18 cellular contexts compared by ENCODE assay signal in genomic region chr20:1382670-1383069, GRCh38. TPM values are rescaled to one million over a fixed set of nuclear protein-coding genes. Genes with fewer than 3 reads are reported as not detected.
DNase-seq lines count a peak whose midpoint lies in the region; ATAC-seq and TF ChIP-seq lines count a peak whose summit lies in the region.
"Had no signal": no experiment of that assay in that cellular context is flagged by ENCODE, and none has a peak within 500 bp of the region (broad histone marks: within the 10 kb centered on the region; RNA-seq: fewer than 3 reads in every experiment).

No MANE protein-coding gene starts in this region.

- H3K9me2 ChIP-seq in GM23248 (ENCODE audit: insufficient read depth) = no peaks in the 10 kb centered on the region

- H3K9me3 ChIP-seq in GM23248 (ENCODE audit: low read depth) (no peaks in the 10 kb centered on the region), ascending aorta (no peaks in the 10 kb centered on the region), lower lobe of right lung (no peaks in the 10 kb centered on the region), stomach smooth muscle (ENCODE audit: control insufficient read depth in 2 of 2, low read length in 2 of 2) (no peaks in the 10 kb centered on the region)
- H3K9me3 ChIP-seq in CD4-positive, alpha-beta T cell (ENCODE audit: control insufficient read depth, low read length) = no peaks in the 10 kb centered on the region

- TF ChIP-seq CTCF in ascending aorta (IDR thresholded peaks at IDR 0.05) (no peak), lower lobe of right lung (IDR thresholded peaks at IDR 0.05) (no peak)
- TF ChIP-seq CTCF in CD4-positive, alpha-beta T cell (IDR thresholded peaks at IDR 0.05) = no peak

- 28 to 32% methylated on average over 4 of the region's 4 CpGs for WGBS in GM23248 (ENCODE audit: low coverage in 1 of 2, low lambda C conversion rate in 2 of 2, missing lambda C conversion rate in 2 of 2), 2 experiments

- CTCF ChIA-PET in CD4-positive, alpha-beta T cell (lab: Charles Lee) = no interaction called here

- peaks cover 29% of the 10 kb centered on the region; the same call in 1 of the 2 replicates for H4K20me1 ChIP-seq in GM23248 (ENCODE audit: insufficient read depth)

- intact Hi-C loops in ascending aorta (cut with DNase I) (no loop called here), lower lobe of right lung (cut with DNase I) (no loop called here)
- intact Hi-C loops in CD4-positive, alpha-beta T cell (cut with DNase I, micrococcal nuclease) = no loop called here

- H3K36me3 Mint-ChIP-seq in CD4-positive, alpha-beta T cell (ENCODE audit: low read depth) = peaks cover 67% of the 10 kb centered on the region

- peaks cover 39% of the 10 kb centered on the region for H3F3A ChIP-seq in GM23248 (ENCODE audit: insufficient read depth)

- H3K4me1 Mint-ChIP-seq in CD4-positive, alpha-beta T cell (ENCODE audit: low read depth) = peaks cover 93% of the 10 kb centered on the region

- H3K27ac ChIP-seq in GM23248 = peak overlapping the region; percentile 76
- peak overlapping the region; percentile 64 to 86 for H3K27ac ChIP-seq in ascending aorta
- peak overlapping the region; percentile 37 for H3K27ac ChIP-seq in lower lobe of right lung
- peak overlapping the region; percentile 60 for H3K27ac ChIP-seq in stomach smooth muscle (ENCODE audit: low read length)
- H3K27ac ChIP-seq in CD4-positive, alpha-beta T cell (ENCODE audit: low read depth, low read length) = no peak overlapping the region

- H3K27ac Mint-ChIP-seq in CD4-positive, alpha-beta T cell = no peak overlapping the region

- peak in 1 of 2 donors; percentile 25 for ATAC-seq in lower lobe of right lung
- ATAC-seq in HG03571 (IDR thresholded peaks at IDR 0.05; ENCODE audit: unreplicated experiment) = no peak
- no peak for ATAC-seq in CD4-positive, alpha-beta T cell (ENCODE audit: poor library complexity)
- ATAC-seq: activated naive CD4-positive, alpha-beta T cell treated with anti-CD3 and anti-CD28 coated beads, Interleukin-2, amount 50 U/mL, for 72 hours had no signal

- H3K9ac ChIP-seq in GM23248 (peak overlapping the region; percentile 38; the same call in 1 of the 2 replicates), stomach smooth muscle (ENCODE audit: low read length in 2 of 2) (peak overlapping the region in 1 of 2 donors; percentile 29)

- no peak overlapping the region for H3K4me3 Mint-ChIP-seq in CD4-positive, alpha-beta T cell
- H3K4me3 Mint-ChIP-seq: B cell; neural crest cell; T-helper 1 cell treated with Interleukin-12 subunit alpha and Interleukin-12 subunit beta and Interleukin-4 antibody, amounts not matched to agents 30 μg/mL and 1 μg/mL, for 36 hours had no signal

- peak overlapping the region; percentile 42 for H3K4me2 ChIP-seq in GM23248 (ENCODE audit: unreplicated experiment)
- H3K4me2 ChIP-seq: smooth muscle cell had no signal

- POLR2A ChIA-PET in CD4-positive, alpha-beta T cell (lab: Charles Lee) = no interaction called here

- no peak overlapping the region for H2AFZ ChIP-seq in GM23248

- H3K9me3 Mint-ChIP-seq in CD4-positive, alpha-beta T cell = no peaks in the 10 kb centered on the region
- H3K9me3 Mint-ChIP-seq: activated naive CD4-positive, alpha-beta T cell treated with anti-CD3 and anti-CD28 coated beads, Interleukin-2, amount 50 U/mL, for 72 hours; neural crest cell; T-helper 1 cell treated with Interleukin-12 subunit alpha and Interleukin-12 subunit beta and Interleukin-4 antibody, amounts not matched to agents 30 μg/mL and 1 μg/mL, for 36 hours had no signal

- DNase-seq in GM23248 (peak; percentile 87), ascending aorta (ENCODE audit: low spot score in 2 of 2) (no peak), lower lobe of right lung (no peak), NCI-H1694 (lab: John Stamatoyannopoulos, UW) (no peak)
- DNase-seq in CD4-positive, alpha-beta T cell = no peak
- DNase-seq: DMS153; effector CD8-positive, alpha-beta T cell; foreskin melanocyte; NCI-H2227 treated with DMSO at 0.1 percent for 48 hours; SHP77 treated with DMSO at 0.1 percent for 48 hours; stimulated activated naive CD4-positive, alpha-beta T cell had no signal

- H3K4me3 ChIP-seq in GM23248 (no peak overlapping the region), ascending aorta (peak overlapping the region in 1 of 2 donors; percentile 11), lower lobe of right lung (no peak overlapping the region), stomach smooth muscle (ENCODE audit: low read length in 2 of 2) (peak overlapping the region; percentile 27 to 29)
- H3K4me3 ChIP-seq: smooth muscle cell had no signal

- in situ Hi-C loops in GM23248 (cut with MboI) = no loop called here

- H3K4me1 ChIP-seq in GM23248 (ENCODE audit: insufficient read depth) (peaks cover 33% of the 10 kb centered on the region), ascending aorta (peaks cover 11 to 34% of the 10 kb centered on the region in 2 donors), lower lobe of right lung (peaks cover 98% of the 10 kb centered on the region), stomach smooth muscle (ENCODE audit: control insufficient read depth, insufficient read depth, low read length) (peaks cover 23% of the 10 kb centered on the region)

- no peaks in the 10 kb centered on the region for H3K27me3 ChIP-seq in GM23248 (replicated peaks; ENCODE audit: insufficient read depth)
- no peaks in the 10 kb centered on the region for H3K27me3 ChIP-seq in ascending aorta
- H3K27me3 ChIP-seq in lower lobe of right lung (ENCODE audit: low read depth) = no peaks in the 10 kb centered on the region
- no peaks in the 10 kb centered on the region for H3K27me3 ChIP-seq in stomach smooth muscle (ENCODE audit: control insufficient read depth in 1 of 2, insufficient read depth in 2 of 2, low read length in 2 of 2)
- H3K27me3 ChIP-seq in CD4-positive, alpha-beta T cell (ENCODE audit: control insufficient read depth, insufficient read depth, low read length) = no peaks in the 10 kb centered on the region

- H3K27me3 Mint-ChIP-seq in CD4-positive, alpha-beta T cell = no peaks in the 10 kb centered on the region
- H3K27me3 Mint-ChIP-seq: B cell had no signal

- H3K79me2 ChIP-seq in GM23248 (ENCODE audit: insufficient read depth) = peaks cover 100% of the 10 kb centered on the region

- H3K36me3 ChIP-seq in GM23248 (ENCODE audit: low read depth) = peaks cover 3% of the 10 kb centered on the region; the same call in 1 of the 2 replicates
- no peaks in the 10 kb centered on the region for H3K36me3 ChIP-seq in ascending aorta
- H3K36me3 ChIP-seq in lower lobe of right lung = peaks cover 19% of the 10 kb centered on the region
- H3K36me3 ChIP-seq in stomach smooth muscle (ENCODE audit: control insufficient read depth in 2 of 2, insufficient read depth in 2 of 2, low read length in 2 of 2) = peaks cover 0 to 5% of the 10 kb centered on the region in 2 donors

RNA-seq across cellular contexts. Expression of gene FKBP1A, which starts 10.2 kb away (rescaled TPM):
- total RNA-seq in GM23248 (2014; rRNA removed; shearing (Covaris generic)) = 150 and 162 TPM in 2 replicates
- 844 and 887 TPM in 2 replicates for polyA plus RNA-seq in GM23248 (2016; fragmentation: Nextera tagmentation; extraction: Ambion mirVana)
- total RNA-seq in ascending aorta = 202 TPM
- 291 TPM for total RNA-seq in lower lobe of right lung
- 10 to 100 TPM; 43.3 to 45.4 TPM for total RNA-seq in CD4-positive, alpha-beta T cell

RNA-seq across cellular contexts. Expression of gene SDCBP2, which starts 53.7 kb away (rescaled TPM):
- total RNA-seq in GM23248 (2014; rRNA removed; shearing (Covaris generic)) = 4.9 and 5.5 TPM in 2 replicates
- polyA plus RNA-seq in GM23248 (2016; fragmentation: Nextera tagmentation; extraction: Ambion mirVana) = 4.1 and 4.2 TPM in 2 replicates
- not detected for total RNA-seq in ascending aorta
- total RNA-seq in lower lobe of right lung = 10.8 TPM
- 1 to 10 TPM; 1.2 to 1.3 TPM for total RNA-seq in CD4-positive, alpha-beta T cell

Comparison
In these comparisons a context has a peak if more than half of its experiments do, and no peak if none do; other contexts are left out.
1. H3K4me3 ChIP-seq: peak in stomach smooth muscle (2 of 2); none in GM23248 (single experiment) and lower lobe of right lung (single experiment).